8 cellular contexts compared by ENCODE assay signal in the genomic region with DNA sequence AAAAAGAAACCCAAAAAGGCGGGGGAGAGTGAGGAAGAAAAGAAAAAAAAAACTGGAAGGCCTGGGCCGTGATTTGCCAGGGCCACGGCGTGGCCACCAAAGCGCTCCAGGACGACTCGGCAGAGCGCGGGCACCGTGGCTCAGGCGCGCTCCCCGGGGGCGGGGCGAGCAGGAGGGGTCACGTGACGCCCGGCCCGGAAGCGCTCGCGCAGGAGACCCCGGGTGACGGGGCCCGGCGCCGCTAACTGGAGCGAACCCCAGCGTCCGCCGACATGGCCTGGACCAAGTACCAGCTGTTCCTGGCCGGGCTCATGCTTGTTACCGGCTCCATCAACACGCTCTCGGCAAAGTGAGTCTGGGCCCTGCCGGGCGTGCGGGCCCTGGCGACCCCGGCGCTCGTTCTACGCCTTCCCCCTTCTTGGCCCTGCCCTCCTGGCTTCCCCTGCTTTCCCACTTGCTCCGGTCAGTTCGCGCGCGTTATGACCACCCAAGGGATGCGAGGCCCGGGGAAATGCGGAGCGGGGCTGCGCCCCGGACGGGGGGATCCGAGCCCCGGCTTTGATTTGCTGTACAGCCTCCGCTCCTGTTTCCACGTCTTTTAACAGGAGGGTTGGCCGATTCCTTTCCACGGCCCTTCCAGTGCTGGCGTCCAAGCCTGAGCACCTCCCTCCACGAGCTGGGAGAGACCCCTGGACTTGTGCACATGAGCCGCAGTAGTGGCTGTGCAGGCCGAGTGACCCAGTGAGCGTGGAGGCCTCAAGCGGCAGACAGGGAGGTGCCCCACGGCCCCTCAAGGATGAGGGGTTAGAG.
A peak's percentile ranks its signal among the peaks of the same experiment; 100 is the strongest.
DNase-seq lines count a peak whose midpoint lies in the region; ATAC-seq lines count a peak whose summit lies in the region.

A gene with protein sequence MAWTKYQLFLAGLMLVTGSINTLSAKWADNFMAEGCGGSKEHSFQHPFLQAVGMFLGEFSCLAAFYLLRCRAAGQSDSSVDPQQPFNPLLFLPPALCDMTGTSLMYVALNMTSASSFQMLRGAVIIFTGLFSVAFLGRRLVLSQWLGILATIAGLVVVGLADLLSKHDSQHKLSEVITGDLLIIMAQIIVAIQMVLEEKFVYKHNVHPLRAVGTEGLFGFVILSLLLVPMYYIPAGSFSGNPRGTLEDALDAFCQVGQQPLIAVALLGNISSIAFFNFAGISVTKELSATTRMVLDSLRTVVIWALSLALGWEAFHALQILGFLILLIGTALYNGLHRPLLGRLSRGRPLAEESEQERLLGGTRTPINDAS (plus strand): TSS at position 207 of the 810 bp plus-strand sequence. CDS start 66 bp downstream, at position 273.

- ATAC-seq in HG02885 (IDR thresholded peaks at IDR 0.05; ENCODE audit: poor library complexity, unreplicated experiment): peak; percentile 92

- DNase-seq in NCI-H82 (lab: John Stamatoyannopoulos, UW): peak; percentile 86
- DNase-seq in NCI-H82 treated with DMSO at 0.1 percent for 48 hours (lab: John Stamatoyannopoulos, UW; ENCODE audit: unreplicated experiment): no peak
- peak; percentile 28 for DNase-seq in NCI-H2107 (lab: John Stamatoyannopoulos, UW)
- peak; percentile 63 for DNase-seq in activated CD4-positive, CD25-positive, alpha-beta regulatory T cell treated with anti-CD3 and anti-CD28 coated beads, Interleukin-2, amount 50 U/mL, for 16 hours (ENCODE audit: low read depth, low spot score)
- peak; percentile 79 for DNase-seq in central memory CD4-positive, alpha-beta T cell
- DNase-seq in iris pigment epithelial cell (ENCODE audit: low read depth): peak; percentile 77
- DNase-seq in stimulated activated CD4-positive, alpha-beta T cell treated with anti-CD3 and anti-CD28 coated beads, Interleukin-12 subunit alpha, Interleukin-12 subunit beta, amount 100 ng/mL, for 24 hours (ENCODE audit: low read depth in 2 of 2): peak; percentile 63 to 72
